In the genomic region with DNA sequence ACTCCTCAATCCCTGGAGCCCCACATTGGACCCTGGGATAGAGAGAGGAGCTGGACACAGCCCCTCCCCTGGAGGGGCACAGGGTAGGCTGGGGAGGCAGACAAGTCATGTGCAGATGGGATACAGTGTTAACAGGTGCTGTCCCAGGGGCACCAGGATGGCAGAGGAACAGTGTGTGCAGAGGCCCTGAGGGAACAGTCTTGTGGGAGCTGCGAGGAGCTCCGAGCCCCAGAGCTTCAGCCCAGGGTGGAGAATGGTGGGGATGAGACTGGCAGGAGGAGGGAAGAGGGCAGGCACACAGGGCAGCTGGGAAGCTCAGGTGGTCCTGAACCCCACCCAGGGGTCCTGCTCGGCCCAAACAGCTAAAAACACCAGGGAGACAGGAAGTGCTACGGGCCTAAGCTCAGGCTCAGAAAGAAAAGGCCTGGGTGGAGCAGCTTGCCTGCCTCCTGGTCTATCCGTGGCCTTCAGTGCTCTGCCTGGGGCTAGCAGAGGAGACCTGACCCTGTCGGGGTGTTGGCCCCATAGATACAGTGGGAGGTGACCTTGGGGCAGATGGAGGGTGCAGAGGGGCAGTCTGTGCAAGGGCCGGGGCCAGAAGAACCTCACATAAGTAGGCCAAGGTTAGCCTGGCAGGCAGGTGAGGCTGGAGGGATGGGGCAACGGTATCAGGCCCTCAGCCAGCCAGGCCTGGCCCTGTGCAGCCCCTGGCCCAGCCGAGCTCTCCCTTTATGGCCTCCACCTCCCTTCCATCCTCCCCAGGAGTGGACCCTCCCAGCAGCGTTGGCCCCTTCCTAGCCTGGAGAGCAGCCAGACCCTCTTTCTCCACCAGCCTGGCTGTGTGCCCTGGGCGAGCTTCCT, we compare ENCODE assay signal across 9 cellular contexts. TPM values are rescaled to one million over a fixed set of nuclear protein-coding genes. Genes with fewer than 3 reads are reported as not detected.
A peak's percentile ranks its signal among the peaks of the same experiment; 100 is the strongest.
DNase-seq lines count a peak whose midpoint lies in the region; ATAC-seq, FAIRE-seq and TF ChIP-seq lines count a peak whose summit lies in the region.
"Had no signal": no experiment of that assay in that cellular context is flagged by ENCODE, and none has a peak within 500 bp of the region (broad histone marks: within the 10 kb centered on the region; RNA-seq: fewer than 3 reads in every experiment).

No MANE protein-coding gene starts in this region.

- peak; percentile 16; the same call in 2 of the 3 replicates for ATAC-seq in DND-41 (ENCODE audit: insufficient read depth, low read depth)
- ATAC-seq in activated T-cell treated with anti-CD3 and anti-CD28 coated beads, Interleukin-2, amount 50 U/mL, for 72 hours (replicated peaks in 1 of 2) = peak; percentile 20 to 28
- ATAC-seq in left cardiac atrium = peak; percentile 10 to 12
- ATAC-seq in gastrocnemius medialis = no peak
- ATAC-seq in HG02885 (IDR thresholded peaks at IDR 0.05; ENCODE audit: poor library complexity, unreplicated experiment) = no peak

- TF ChIP-seq CTCF in DND-41 (IDR thresholded peaks at IDR 0.05; ENCODE audit: borderline replicate concordance, extremely low read depth, low read length, poor library complexity, severe bottlenecking) = no peak
- TF ChIP-seq CTCF in gastrocnemius medialis (IDR thresholded peaks at IDR 0.05 in 4 of 5, conservative IDR thresholded peaks at IDR 0.05 in 1 of 5) = no peak

- H3K4me1 ChIP-seq in DND-41 (ENCODE audit: insufficient read depth, low read length) (peaks cover 17% of the 10 kb centered on the region), gastrocnemius medialis (peaks cover 5% of the 10 kb centered on the region in 2 donors)

- H3K27ac ChIP-seq in DND-41 (ENCODE audit: low read length) (peak overlapping the region; percentile 86), gastrocnemius medialis (peak overlapping the region; percentile 12 to 68 (median 56))

- in situ Hi-C loops in gastrocnemius medialis (cut with MboI; ENCODE audit: low sequenced_read_pairs in 4 of 4) = no loop called here

- H3K27me3 ChIP-seq in DND-41 (ENCODE audit: insufficient read depth, low read length, poor library complexity) (no peaks in the 10 kb centered on the region), gastrocnemius medialis (no peaks in the 10 kb centered on the region)

- peak overlapping the region; percentile 56 for H3K4me2 ChIP-seq in DND-41 (ENCODE audit: insufficient read depth, low read length)

- H3K79me2 ChIP-seq in DND-41 (ENCODE audit: insufficient read depth, low read length) = no peaks in the 10 kb centered on the region

- peak overlapping the region in 1 of 2 experiments; percentile 47; a peak in 2 of 4 replicates for H3K4me3 ChIP-seq in DND-41 (ENCODE audit: low read depth in 1 of 2, low read length in 2 of 2)
- peak overlapping the region in 1 of 4 donors; percentile 5 for H3K4me3 ChIP-seq in gastrocnemius medialis

- H3K36me3 ChIP-seq in DND-41 (ENCODE audit: insufficient read depth, low read length) (no peaks in the 10 kb centered on the region), gastrocnemius medialis (no peaks in the 10 kb centered on the region)

- H3K4me3 Mint-ChIP-seq in activated T-cell treated with anti-CD3 and anti-CD28 coated beads, Interleukin-2, amount 50 U/mL, for 72 hours = peak overlapping the region; percentile 58 to 73

- TF ChIP-seq POLR2A in gastrocnemius medialis (IDR thresholded peaks at IDR 0.05) (no peak), H54 (IDR thresholded peaks at IDR 0.05; ENCODE audit: low read depth, low read length) (no peak)

- peak overlapping the region; percentile 50 for H3K9ac ChIP-seq in DND-41 (ENCODE audit: low read depth, low read length)

- no peaks in the 10 kb centered on the region for H3K27me3 Mint-ChIP-seq in activated T-cell treated with anti-CD3 and anti-CD28 coated beads, Interleukin-2, amount 50 U/mL, for 72 hours (ENCODE audit: low read depth)

- intact Hi-C loops in left cardiac atrium (cut with DNase I) (no loop called here), gastrocnemius medialis (cut with DNase I; ENCODE audit: low total_unique reads) (no loop called here)

- no peaks in the 10 kb centered on the region for H4K20me1 ChIP-seq in DND-41 (ENCODE audit: insufficient read depth, low read length)

- peaks cover 0 to 3% of the 10 kb centered on the region in 2 donors for H3K36me3 Mint-ChIP-seq in activated T-cell treated with anti-CD3 and anti-CD28 coated beads, Interleukin-2, amount 50 U/mL, for 72 hours (ENCODE audit: insufficient read depth in 2 of 2)

- DNase-seq in DND-41 = no peak
- no peak for DNase-seq in activated T-cell treated with anti-CD3 and anti-CD28 coated beads, Interleukin-2, amount 50 U/mL, for 72 hours
- DNase-seq in left cardiac atrium = no peak
- DNase-seq in gastrocnemius medialis = peak in 1 of 2 donors; percentile 6
- DNase-seq in GF-D8 (lab: John Stamatoyannopoulos, UW) = no peak
- DNase-seq in ureter (ENCODE audit: low spot score) = no peak
- no peak for DNase-seq in H54 (ENCODE audit: insufficient read length, low spot score)
- DNase-seq: NCI-H1105 treated with DMSO at 0.1 percent for 48 hours had no signal

- H3K9me3 Mint-ChIP-seq in activated T-cell treated with anti-CD3 and anti-CD28 coated beads, Interleukin-2, amount 50 U/mL, for 72 hours = peaks cover 3 to 6% of the 10 kb centered on the region in 2 donors

- H3K4me1 Mint-ChIP-seq in activated T-cell treated with anti-CD3 and anti-CD28 coated beads, Interleukin-2, amount 50 U/mL, for 72 hours (ENCODE audit: low read depth) = peaks cover 15% of the 10 kb centered on the region

- H3K9me3 ChIP-seq in DND-41 (ENCODE audit: insufficient read depth, low read length, severe bottlenecking) (no peaks in the 10 kb centered on the region), gastrocnemius medialis (no peaks in the 10 kb centered on the region)

- peak overlapping the region; percentile 63 for H2AFZ ChIP-seq in DND-41 (ENCODE audit: low read depth, low read length)

- no peak for FAIRE-seq in H54 (lab: Jason Lieb, UNC)

- peak overlapping the region; percentile 90 for H3K27ac Mint-ChIP-seq in activated T-cell treated with anti-CD3 and anti-CD28 coated beads, Interleukin-2, amount 50 U/mL, for 72 hours

RNA-seq across cellular contexts. Expression of gene CAPN5, which starts 15.4 kb away (rescaled TPM):
- 1 to 10 TPM; 1.0 to 1.1 TPM for total RNA-seq in activated T-cell treated with anti-CD3 and anti-CD28 coated beads, Interleukin-2, amount 50 U/mL, for 72 hours
- total RNA-seq in left cardiac atrium (1 to 10 TPM; 5.6 to 5.9 TPM), gastrocnemius medialis (10 to 100 TPM in 1 of 4 donors, 1 to 10 TPM in 1, under 1 TPM in 2; 0.58 to 12.4 (median 1.5) TPM), ureter (143 TPM)

RNA-seq across cellular contexts. Expression of gene OMP, which starts 20.4 kb away (rescaled TPM):
- not detected for total RNA-seq in activated T-cell treated with anti-CD3 and anti-CD28 coated beads, Interleukin-2, amount 50 U/mL, for 72 hours
- total RNA-seq in left cardiac atrium = under 1 TPM in 1 of 2 donors, not detected in 1; 0.97 TPM
- total RNA-seq in gastrocnemius medialis = not detected
- 9.6 TPM for total RNA-seq in ureter

RNA-seq across cellular contexts. Expression of gene MYO7A, which starts 45.8 kb away (rescaled TPM):
- under 1 TPM; 0.29 to 0.42 TPM for total RNA-seq in activated T-cell treated with anti-CD3 and anti-CD28 coated beads, Interleukin-2, amount 50 U/mL, for 72 hours
- 10 to 100 TPM in 1 of 2 donors, 1 to 10 TPM in 1; 7.5 to 11.1 TPM for total RNA-seq in left cardiac atrium
- total RNA-seq in gastrocnemius medialis = 1 to 10 TPM; 1.6 to 3.5 (median 2.1) TPM
- total RNA-seq in ureter = 5.8 TPM

RNA-seq across cellular contexts. Expression of gene B3GNT6, which starts 48.0 kb away (rescaled TPM):
- total RNA-seq in activated T-cell treated with anti-CD3 and anti-CD28 coated beads, Interleukin-2, amount 50 U/mL, for 72 hours = not detected
- not detected for total RNA-seq in left cardiac atrium
- total RNA-seq in gastrocnemius medialis = under 1 TPM in 1 of 4 donors, not detected in 3; 0.10 TPM
- not detected for total RNA-seq in ureter

Comparison
In these comparisons a context has a peak if more than half of its experiments do, and no peak if none do; other contexts are left out.
1. ATAC-seq: peak in DND-41 (single experiment), activated T-cell treated with anti-CD3 and anti-CD28 coated beads, Interleukin-2, amount 50 U/mL, for 72 hours (2 of 2) and left cardiac atrium (2 of 2); none in gastrocnemius medialis (0 of 2) and HG02885 (single experiment).
2. RNA of gene CAPN5, which starts 15.4 kb away (total RNA-seq): 143 TPM in ureter (single experiment); 5.6 to 5.9 TPM in left cardiac atrium, 0.58 to 12.4 TPM in gastrocnemius medialis and 1.0 to 1.1 TPM in activated T-cell treated with anti-CD3 and anti-CD28 coated beads, Interleukin-2, amount 50 U/mL, for 72 hours; every median in the first group is over 10 times any median in the second.